In the genomic region with DNA sequence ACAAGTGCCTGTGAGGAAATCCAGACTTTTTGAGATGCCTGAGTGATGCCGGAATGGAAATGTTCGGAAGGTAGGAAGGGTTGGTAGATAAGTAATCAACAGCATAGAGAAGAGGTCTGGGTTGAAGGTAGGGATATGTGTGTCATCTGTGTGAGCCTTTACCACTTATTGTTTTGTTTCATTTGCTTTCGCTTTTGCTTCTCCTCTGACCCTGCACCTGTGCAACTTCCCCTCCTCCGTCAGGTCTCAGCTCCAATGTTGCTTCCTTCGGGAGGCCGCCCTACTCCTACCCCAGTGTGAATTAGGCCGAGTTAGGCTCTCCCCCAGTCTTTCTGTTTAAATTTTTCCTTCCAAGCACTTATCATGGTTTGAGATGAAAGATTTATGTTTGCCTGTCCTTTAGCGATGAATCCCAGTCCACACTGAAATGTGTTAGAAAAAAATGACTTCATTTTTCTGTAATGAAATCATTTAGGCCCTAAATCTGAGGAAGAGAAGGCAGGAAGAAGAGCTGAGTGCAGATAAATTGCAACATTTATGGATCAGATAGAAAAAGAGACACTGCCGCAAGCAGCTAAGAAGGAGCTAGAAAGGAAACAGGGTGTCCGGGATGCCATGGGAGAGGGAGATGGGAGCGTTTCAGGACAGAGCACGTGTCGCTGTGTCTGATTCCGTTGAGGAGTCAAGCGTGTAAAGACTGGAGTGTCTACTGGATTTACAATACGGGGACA, we compare ENCODE assay signal across 8 cellular contexts.
DNase-seq lines count a peak whose midpoint lies in the region; ATAC-seq and TF ChIP-seq lines count a peak whose summit lies in the region.

No MANE protein-coding gene starts in this region.

- no peak overlapping the region for H3K4me3 Mint-ChIP-seq in activated T-cell treated with anti-CD3 and anti-CD28 coated beads, Interleukin-2, amount 50 U/mL, for 72 hours
- no peak overlapping the region for H3K4me3 Mint-ChIP-seq in natural killer cell

- TF ChIP-seq CTCF in natural killer cell (IDR thresholded peaks at IDR 0.05), result no peak

- DNase-seq in Right ventricle myocardium superior (no peak), Right ventricle myocardium inferior (ENCODE audit: missing footprints) (no peak), natural killer cell (no peak), Kasumi-1 (lab: John Stamatoyannopoulos, UW) (no peak), H7 (no peak), NCI-H1694 treated with DMSO at 0.1 percent for 48 hours (lab: John Stamatoyannopoulos, UW) (no peak)
- DNase-seq in activated T-cell treated with anti-CD3 and anti-CD28 coated beads, Interleukin-2, amount 50 U/mL, for 72 hours, result peak; percentile 17 to 28

- H3K27ac Mint-ChIP-seq in activated T-cell treated with anti-CD3 and anti-CD28 coated beads, Interleukin-2, amount 50 U/mL, for 72 hours, result no peak overlapping the region
- H3K27ac Mint-ChIP-seq in natural killer cell, result no peak overlapping the region

- H3K36me3 Mint-ChIP-seq in activated T-cell treated with anti-CD3 and anti-CD28 coated beads, Interleukin-2, amount 50 U/mL, for 72 hours (ENCODE audit: insufficient read depth in 2 of 2), result no peaks in the 10 kb centered on the region
- H3K36me3 Mint-ChIP-seq in natural killer cell, result no peaks in the 10 kb centered on the region

- no peak overlapping the region for H3K4me3 ChIP-seq in H7 (ENCODE audit: insufficient read depth, low read depth, low read length)

- no peaks in the 10 kb centered on the region for H3K27me3 ChIP-seq in H7 (ENCODE audit: control insufficient read depth, insufficient read depth, low read length)

- ATAC-seq in Right ventricle myocardium superior (ENCODE audit: poor library complexity), result peak; percentile 36
- ATAC-seq in Right ventricle myocardium inferior, result no peak
- peak; percentile 93 for ATAC-seq in HG02943 (IDR thresholded peaks at IDR 0.05; ENCODE audit: low read depth, unreplicated experiment)
- peak; percentile 95 to 99 for ATAC-seq in activated T-cell treated with anti-CD3 and anti-CD28 coated beads, Interleukin-2, amount 50 U/mL, for 72 hours (replicated peaks in 1 of 2)
- peak; percentile 70 to 88 (median 78) for ATAC-seq in natural killer cell

- no peaks in the 10 kb centered on the region for H3K36me3 ChIP-seq in H7 (replicated peaks; ENCODE audit: control insufficient read depth, insufficient read depth, low read length)

- no peaks in the 10 kb centered on the region for H3K4me1 Mint-ChIP-seq in activated T-cell treated with anti-CD3 and anti-CD28 coated beads, Interleukin-2, amount 50 U/mL, for 72 hours (ENCODE audit: low read depth)
- no peaks in the 10 kb centered on the region for H3K4me1 Mint-ChIP-seq in natural killer cell

- H3K9me3 Mint-ChIP-seq in activated T-cell treated with anti-CD3 and anti-CD28 coated beads, Interleukin-2, amount 50 U/mL, for 72 hours, result no peaks in the 10 kb centered on the region
- H3K9me3 Mint-ChIP-seq in natural killer cell, result no peaks in the 10 kb centered on the region

- intact Hi-C loops in Right ventricle myocardium superior (cut with DNase I), result no loop called here
- intact Hi-C loops in Right ventricle myocardium inferior (cut with DNase I), result no loop called here
- intact Hi-C loops in natural killer cell (cut with micrococcal nuclease), result no loop called here

- H3K27me3 Mint-ChIP-seq in activated T-cell treated with anti-CD3 and anti-CD28 coated beads, Interleukin-2, amount 50 U/mL, for 72 hours (ENCODE audit: low read depth), result no peaks in the 10 kb centered on the region
- no peaks in the 10 kb centered on the region for H3K27me3 Mint-ChIP-seq in natural killer cell (ENCODE audit: low read depth in 2 of 2)

Comparison
In these comparisons a context has a peak if more than half of its experiments do, and no peak if none do; other contexts are left out.
1. DNase-seq: peak in activated T-cell treated with anti-CD3 and anti-CD28 coated beads, Interleukin-2, amount 50 U/mL, for 72 hours (2 of 2); none in Right ventricle myocardium superior (single experiment), Right ventricle myocardium inferior (single experiment), natural killer cell (single experiment), Kasumi-1 (0 of 2), H7 (single experiment) and NCI-H1694 treated with DMSO at 0.1 percent for 48 hours (single experiment).